ENCODE assay signal across 15 cellular contexts in the genomic region with DNA sequence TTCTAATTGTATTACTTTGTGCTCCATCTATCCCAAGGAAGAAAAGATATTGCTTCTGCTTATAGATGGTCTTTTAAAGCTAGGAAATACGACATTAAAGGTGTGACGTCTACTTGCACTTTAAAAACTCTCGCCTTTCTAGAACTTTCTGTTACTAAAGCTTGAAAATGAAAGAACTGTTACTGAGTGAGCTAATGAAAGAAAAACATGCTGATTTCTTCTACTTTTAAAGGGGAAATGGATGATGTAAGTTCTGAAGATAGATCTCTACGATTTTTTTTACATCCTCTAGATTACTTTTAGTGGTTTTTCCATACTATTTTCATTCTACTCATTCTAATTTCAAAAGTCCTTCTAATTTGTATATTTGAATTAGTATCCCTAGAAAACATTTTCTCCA.
DNase-seq lines count a peak whose midpoint lies in the region; ATAC-seq and TF ChIP-seq lines count a peak whose summit lies in the region.
"Had no signal": no experiment of that assay in that cellular context is flagged by ENCODE, and none has a peak within 500 bp of the region (broad histone marks: within the 10 kb centered on the region; RNA-seq: fewer than 3 reads in every experiment).

No MANE protein-coding gene starts in this region.

- H3K4me3 Mint-ChIP-seq in brain: peak overlapping the region in 1 of 5 experiments; percentile 77
- H3K4me3 Mint-ChIP-seq in activated T-cell treated with anti-CD3 and anti-CD28 coated beads, Interleukin-2, amount 50 U/mL, for 72 hours: no peak overlapping the region

- peak overlapping the region; percentile 62 for H3K4me3 ChIP-seq in GM23248
- H3K4me3 ChIP-seq in skeletal muscle satellite cell (ENCODE audit: low read length): peak overlapping the region; percentile 50
- H3K4me3 ChIP-seq: colonic mucosa, transverse colon had no signal

- H2AFZ ChIP-seq in GM23248: peak overlapping the region; percentile 39

- H3K4me1 Mint-ChIP-seq in brain: peaks cover 24% of the 10 kb centered on the region
- no peaks in the 10 kb centered on the region for H3K4me1 Mint-ChIP-seq in activated T-cell treated with anti-CD3 and anti-CD28 coated beads, Interleukin-2, amount 50 U/mL, for 72 hours (ENCODE audit: low read depth)

- H3K27ac ChIP-seq in GM23248: peak overlapping the region; percentile 83
- H3K27ac ChIP-seq: C4-2B, colonic mucosa had no signal

- H3K36me3 ChIP-seq in GM23248 (ENCODE audit: low read depth): no peaks in the 10 kb centered on the region
- no peaks in the 10 kb centered on the region for H3K36me3 ChIP-seq in skeletal muscle satellite cell (ENCODE audit: insufficient read depth, low read length)
- H3K36me3 ChIP-seq: colonic mucosa, transverse colon had no signal

- H3K4me1 ChIP-seq in GM23248 (ENCODE audit: insufficient read depth): peaks cover 40% of the 10 kb centered on the region
- H3K4me1 ChIP-seq in skeletal muscle satellite cell (ENCODE audit: control insufficient read depth, insufficient read depth, low read length): peaks cover 45% of the 10 kb centered on the region
- H3K4me1 ChIP-seq: colonic mucosa, transverse colon had no signal

- DNase-seq in GM23248 (peak; percentile 56), glomerular visceral epithelial cell (ENCODE audit: extremely low spot score) (peak; percentile 26), SHP77 treated with DMSO at 0.1 percent for 48 hours (lab: John Stamatoyannopoulos, UW) (no peak), GM20000 (ENCODE audit: low spot score) (no peak)
- DNase-seq in activated T-cell treated with anti-CD3 and anti-CD28 coated beads, Interleukin-2, amount 50 U/mL, for 72 hours: no peak
- DNase-seq: activated naive CD4-positive, alpha-beta T cell treated with anti-CD3 and anti-CD28 coated beads, Interleukin-2, amount 50 U/mL, for 16 hours; colonic mucosa; NCI-H1417 treated with DMSO at 0.1 percent for 48 hours; NCI-H345; posterior cingulate gyrus; transverse colon had no signal

- no peaks in the 10 kb centered on the region for H3K9me2 ChIP-seq in GM23248 (ENCODE audit: insufficient read depth)

- peak overlapping the region; percentile 51 for H3K9ac ChIP-seq in GM23248
- H3K9ac ChIP-seq in skeletal muscle satellite cell (ENCODE audit: low read depth, low read length): peak overlapping the region; percentile 78

- in situ Hi-C loops in GM23248 (cut with MboI): no loop called here

- WGBS in GM23248 (ENCODE audit: low coverage in 1 of 2, low lambda C conversion rate in 2 of 2, missing lambda C conversion rate in 2 of 2), 2 experiments: 4 to 6% methylated on average over 4 of the region's 4 CpGs

- H3K9me3 ChIP-seq in GM23248 (ENCODE audit: low read depth) (no peaks in the 10 kb centered on the region), skeletal muscle satellite cell (replicated peaks; ENCODE audit: low read length) (no peaks in the 10 kb centered on the region)
- H3K9me3 ChIP-seq: colonic mucosa, transverse colon had no signal

- H4K20me1 ChIP-seq in GM23248 (ENCODE audit: insufficient read depth): no peaks in the 10 kb centered on the region

- H3K27me3 ChIP-seq in GM23248 (replicated peaks; ENCODE audit: insufficient read depth) (no peaks in the 10 kb centered on the region), skeletal muscle satellite cell (ENCODE audit: control insufficient read depth, insufficient read depth, low read length) (no peaks in the 10 kb centered on the region)
- H3K27me3 ChIP-seq: colonic mucosa, transverse colon had no signal

- H3K36me3 Mint-ChIP-seq in brain: peaks cover 46% of the 10 kb centered on the region
- H3K36me3 Mint-ChIP-seq in activated T-cell treated with anti-CD3 and anti-CD28 coated beads, Interleukin-2, amount 50 U/mL, for 72 hours (ENCODE audit: insufficient read depth in 2 of 2): peaks cover 0 to 2% of the 10 kb centered on the region in 2 donors

- TF ChIP-seq CTCF in brain (conservative IDR thresholded peaks at IDR 0.05) (no peak), GM20000 (IDR thresholded peaks at IDR 0.05; ENCODE audit: extremely low read depth, missing control alignments) (no peak)

- peaks cover 13 to 38% (median 22%) of the 10 kb centered on the region in 5 experiments for H3K9me3 Mint-ChIP-seq in brain
- H3K9me3 Mint-ChIP-seq in activated T-cell treated with anti-CD3 and anti-CD28 coated beads, Interleukin-2, amount 50 U/mL, for 72 hours: peaks cover 0 to 3% of the 10 kb centered on the region in 2 donors

- peak overlapping the region in 3 of 5 experiments; percentile 33 to 92 (median 86) for H3K27ac Mint-ChIP-seq in brain
- H3K27ac Mint-ChIP-seq in activated T-cell treated with anti-CD3 and anti-CD28 coated beads, Interleukin-2, amount 50 U/mL, for 72 hours: no peak overlapping the region

- peaks cover 26% of the 10 kb centered on the region for H3F3A ChIP-seq in GM23248 (ENCODE audit: insufficient read depth)

- H3K79me2 ChIP-seq in GM23248 (ENCODE audit: insufficient read depth): no peaks in the 10 kb centered on the region

- no peak for ATAC-seq in activated T-cell treated with anti-CD3 and anti-CD28 coated beads, Interleukin-2, amount 50 U/mL, for 72 hours (replicated peaks in 1 of 2)
- ATAC-seq in GM18861 (IDR thresholded peaks at IDR 0.05; ENCODE audit: unreplicated experiment): no peak

- H3K4me2 ChIP-seq in GM23248 (ENCODE audit: unreplicated experiment): peak overlapping the region; percentile 87
- H3K4me2 ChIP-seq in skeletal muscle satellite cell (ENCODE audit: low read length): peak overlapping the region; percentile 75

- H3K27me3 Mint-ChIP-seq in brain: peaks cover 4% of the 10 kb centered on the region
- H3K27me3 Mint-ChIP-seq in activated T-cell treated with anti-CD3 and anti-CD28 coated beads, Interleukin-2, amount 50 U/mL, for 72 hours (ENCODE audit: low read depth): no peaks in the 10 kb centered on the region

Comparison
In these comparisons a context has a peak if more than half of its experiments do, and no peak if none do; other contexts are left out.
1. DNase-seq: peak in GM23248 (single experiment) and glomerular visceral epithelial cell (single experiment); none in activated T-cell treated with anti-CD3 and anti-CD28 coated beads, Interleukin-2, amount 50 U/mL, for 72 hours (0 of 2), SHP77 treated with DMSO at 0.1 percent for 48 hours (single experiment) and GM20000 (single experiment).